ENCODE assay signal across 8 cellular contexts in genomic region chr15:57751177-57751800, GRCh38. TPM values are rescaled to one million over a fixed set of nuclear protein-coding genes. Genes with fewer than 3 reads are reported as not detected.
DNase-seq lines count a peak whose midpoint lies in the region; ATAC-seq, FAIRE-seq and TF ChIP-seq lines count a peak whose summit lies in the region.

No MANE protein-coding gene starts in this region.

- no peak overlapping the region for H2AK5ac ChIP-seq in mesenchymal stem cell (ENCODE audit: low read length, severe bottlenecking)

- no peaks in the 10 kb centered on the region for H3K79me1 ChIP-seq in mesenchymal stem cell (replicated peaks; ENCODE audit: low read length, poor library complexity, severe bottlenecking)

- no peak for TF ChIP-seq POLR2A in GM12891 (IDR thresholded peaks at IDR 0.05; ENCODE audit: low read depth, low read length)

- no peak overlapping the region for H3K14ac ChIP-seq in mesenchymal stem cell (ENCODE audit: low read length in 2 of 2)

- H2BK12ac ChIP-seq in mesenchymal stem cell (ENCODE audit: low read length in 2 of 2), result no peak overlapping the region

- no peak overlapping the region for H2BK5ac ChIP-seq in mesenchymal stem cell (ENCODE audit: low read depth, low read length, poor library complexity, severe bottlenecking)

- no peak overlapping the region for H4K8ac ChIP-seq in mesenchymal stem cell (ENCODE audit: low read length)

- ATAC-seq in GM21360 (IDR thresholded peaks at IDR 0.05; ENCODE audit: unreplicated experiment), result no peak

- TF ChIP-seq CTCF in coronary artery (IDR thresholded peaks at IDR 0.05), result peak; percentile 14

- no peak overlapping the region for H3K23ac ChIP-seq in mesenchymal stem cell (ENCODE audit: low read length in 2 of 2)

- peak; percentile 21 for DNase-seq in DMS114 treated with DMSO at 0.1 percent for 48 hours (lab: John Stamatoyannopoulos, UW; ENCODE audit: unreplicated experiment)
- peak; percentile 59 for DNase-seq in LHCN-M2 (ENCODE audit: low read depth)
- no peak for DNase-seq in coronary artery (ENCODE audit: low spot score)
- DNase-seq in mesenchymal stem cell, result peak; percentile 30
- no peak for DNase-seq in NCI-H226
- no peak for DNase-seq in activated CD8-positive, alpha-beta memory T cell treated with anti-CD3 and anti-CD28 coated beads for 24 hours
- DNase-seq in GM12891 (ENCODE audit: insufficient read length, low spot score), result no peak

- no peak overlapping the region for H3K27ac ChIP-seq in coronary artery
- H3K27ac ChIP-seq in mesenchymal stem cell (ENCODE audit: low read length, poor library complexity, severe bottlenecking), result no peak overlapping the region

- H3K9ac ChIP-seq in mesenchymal stem cell (ENCODE audit: low read length), result no peak overlapping the region

- H3K18ac ChIP-seq in mesenchymal stem cell (ENCODE audit: low read depth in 1 of 2, low read length in 2 of 2), result no peak overlapping the region

- H2AFZ ChIP-seq in mesenchymal stem cell (ENCODE audit: low read depth, low read length), result no peak overlapping the region

- no peak overlapping the region for H3K4me2 ChIP-seq in mesenchymal stem cell (ENCODE audit: low read length, poor library complexity, severe bottlenecking)

- no peak overlapping the region for H4K91ac ChIP-seq in mesenchymal stem cell (ENCODE audit: low read length)

- no peak overlapping the region for H3K4me3 ChIP-seq in coronary artery
- no peak overlapping the region for H3K4me3 ChIP-seq in mesenchymal stem cell (ENCODE audit: insufficient read depth in 1 of 2, low read depth in 1 of 2, low read length in 2 of 2)

- no peak for FAIRE-seq in GM12891 (lab: Jason Lieb, UNC)

- no peaks in the 10 kb centered on the region for H3K36me3 ChIP-seq in mesenchymal stem cell (ENCODE audit: control insufficient read depth in 1 of 2, insufficient read depth in 2 of 2, low read depth in 1 of 2, low read length in 2 of 2)

- no peaks in the 10 kb centered on the region for H3K9me3 ChIP-seq in mesenchymal stem cell (ENCODE audit: control insufficient read depth, low read length)

- H3K4me1 ChIP-seq in mesenchymal stem cell (ENCODE audit: control insufficient read depth, insufficient read depth, low read depth, low read length), result no peaks in the 10 kb centered on the region

- H2BK15ac ChIP-seq in mesenchymal stem cell (ENCODE audit: low read depth, poor library complexity, severe bottlenecking), result no peak overlapping the region

- no peak overlapping the region for H2BK120ac ChIP-seq in mesenchymal stem cell (ENCODE audit: low read depth, low read length)

- WGBS in mesenchymal stem cell, result 0% methylated on average over 2 of the region's 3 CpGs

- H3K4ac ChIP-seq in mesenchymal stem cell (ENCODE audit: low read depth in 1 of 2, low read length in 2 of 2), result no peak overlapping the region

- peaks cover 4 to 15% of the 10 kb centered on the region in 2 experiments for H3K27me3 ChIP-seq in mesenchymal stem cell (ENCODE audit: control insufficient read depth in 1 of 2, insufficient read depth in 1 of 2, low read length in 2 of 2)

TF ChIP-seq in GM12891, 5 proteins besides CTCF, POLR2A, EP300 and RAD21:
- TF ChIP-seq POU2F2 (IDR thresholded peaks at IDR 0.05; ENCODE audit: low read depth, low read length), result no peak
- TF ChIP-seq POLR2AphosphoS5 (IDR thresholded peaks at IDR 0.05; ENCODE audit: low read depth, low read length), result no peak
- TF ChIP-seq SPI1 (IDR thresholded peaks at IDR 0.05; ENCODE audit: low read depth, low read length), result no peak
- TF ChIP-seq PAX5 (IDR thresholded peaks at IDR 0.05; ENCODE audit: insufficient read depth, low read length, severe bottlenecking), result no peak
- TF ChIP-seq TAF1 (IDR thresholded peaks at IDR 0.05; ENCODE audit: low read depth, low read length), result no peak

RNA-seq across cellular contexts. Expression of gene POLR2M, which starts 44.8 kb away (rescaled TPM):
- 38.5 and 169 TPM in 2 replicates for total RNA-seq in LHCN-M2 (2014; rRNA removed)
- polyA plus RNA-seq in LHCN-M2 (2012), result 18.4 TPM
- polyA plus RNA-seq in mesenchymal stem cell (2013, experiment 1 of 2), result 138 TPM
- 131 TPM for polyA plus RNA-seq in mesenchymal stem cell (2013, experiment 2 of 2)
- polyA plus RNA-seq in GM12891 (2012; ENCODE audit: low read depth, missing spikeins), result 43.6 TPM

Comparison
In these comparisons a context has a peak if more than half of its experiments do, and no peak if none do; other contexts are left out.
1. DNase-seq: peak in DMS114 treated with DMSO at 0.1 percent for 48 hours (single experiment), LHCN-M2 (single experiment) and mesenchymal stem cell (single experiment); none in coronary artery (single experiment), NCI-H226 (single experiment), activated CD8-positive, alpha-beta memory T cell treated with anti-CD3 and anti-CD28 coated beads for 24 hours (single experiment) and GM12891 (single experiment).